ENCODE assay signal across 8 cellular contexts in genomic region chr3:177345049-177345972, GRCh38.
DNase-seq lines count a peak whose midpoint lies in the region; ATAC-seq and TF ChIP-seq lines count a peak whose summit lies in the region.

No MANE protein-coding gene starts in this region.

- BruUV-seq in A673 (replicated peaks; lab: Mats Ljungman, UMichigan): TSS peak; percentile 68

- H3K9ac ChIP-seq in mucosa of stomach (ENCODE audit: low read length): peak overlapping the region; percentile 52

- peaks cover 15% of the 10 kb centered on the region for H3K4me1 Mint-ChIP-seq in stimulated activated effector memory CD8-positive, alpha-beta T cell treated with anti-CD3 and anti-CD28 coated beads, Interleukin-12 subunit alpha, Interleukin-12 subunit beta, amount 100 ng/mL, for 72 hours

- H3K36me3 Mint-ChIP-seq in stimulated activated effector memory CD8-positive, alpha-beta T cell treated with anti-CD3 and anti-CD28 coated beads, Interleukin-12 subunit alpha, Interleukin-12 subunit beta, amount 100 ng/mL, for 72 hours: peaks cover 9% of the 10 kb centered on the region

- H3K4me3 Mint-ChIP-seq in stimulated activated effector memory CD8-positive, alpha-beta T cell treated with anti-CD3 and anti-CD28 coated beads, Interleukin-12 subunit alpha, Interleukin-12 subunit beta, amount 100 ng/mL, for 72 hours: peak overlapping the region; percentile 36

- no peak for TF ChIP-seq CTCF in A673 (conservative IDR thresholded peaks at IDR 0.05; ENCODE audit: low read depth, low read length)

- peak overlapping the region; percentile 81 for H3K27ac ChIP-seq in A673 (ENCODE audit: low read depth, low read length, poor library complexity, severe bottlenecking)
- peak overlapping the region; percentile 91 for H3K27ac ChIP-seq in epithelial cell of prostate

- H3K4me1 ChIP-seq in A673 (ENCODE audit: insufficient read depth, low read length, poor library complexity, severe bottlenecking) (peaks cover 70% of the 10 kb centered on the region), mucosa of stomach (ENCODE audit: control insufficient read depth, insufficient read depth, low read length) (peaks cover 59% of the 10 kb centered on the region)

- ATAC-seq in GM18868 (IDR thresholded peaks at IDR 0.05; ENCODE audit: unreplicated experiment) (peak; percentile 87), HG03280 (IDR thresholded peaks at IDR 0.05; ENCODE audit: unreplicated experiment) (peak; percentile 84)
- ATAC-seq in stimulated activated effector memory CD8-positive, alpha-beta T cell treated with anti-CD3 and anti-CD28 coated beads, Interleukin-12 subunit alpha, Interleukin-12 subunit beta, amount 100 ng/mL, for 72 hours: peak; percentile 95

- H3K4me3 ChIP-seq in A673 (ENCODE audit: low read depth, low read length, poor library complexity, severe bottlenecking): no peak overlapping the region
- H3K4me3 ChIP-seq in mucosa of stomach (ENCODE audit: low read length): no peak overlapping the region

- H3K9me3 ChIP-seq in A673 (ENCODE audit: low read depth, low read length, poor library complexity, severe bottlenecking) (no peaks in the 10 kb centered on the region), mucosa of stomach (ENCODE audit: control insufficient read depth, low read length) (no peaks in the 10 kb centered on the region)

- H3K27me3 ChIP-seq in A673 (replicated peaks; ENCODE audit: insufficient read depth, low read depth, low read length, poor library complexity): no peaks in the 10 kb centered on the region
- no peaks in the 10 kb centered on the region for H3K27me3 ChIP-seq in mucosa of stomach (ENCODE audit: control insufficient read depth, insufficient read depth, low read length)

- POLR2A ChIA-PET in A673 (lab: Charles Lee; ENCODE audit: low non-redundant PET): no interaction called here

- H3K9me3 Mint-ChIP-seq in stimulated activated effector memory CD8-positive, alpha-beta T cell treated with anti-CD3 and anti-CD28 coated beads, Interleukin-12 subunit alpha, Interleukin-12 subunit beta, amount 100 ng/mL, for 72 hours: no peaks in the 10 kb centered on the region

- H3K27ac Mint-ChIP-seq in stimulated activated effector memory CD8-positive, alpha-beta T cell treated with anti-CD3 and anti-CD28 coated beads, Interleukin-12 subunit alpha, Interleukin-12 subunit beta, amount 100 ng/mL, for 72 hours: peak overlapping the region; percentile 97

- intact Hi-C loops in A673 (cut with micrococcal nuclease; ENCODE audit: unreplicated experiment): no loop called here

- CTCF ChIA-PET in A673 (lab: Charles Lee): no interaction called here

- no peaks in the 10 kb centered on the region for H3K36me3 ChIP-seq in A673 (ENCODE audit: insufficient read depth, low read length, poor library complexity, severe bottlenecking)
- H3K36me3 ChIP-seq in mucosa of stomach (ENCODE audit: control insufficient read depth, insufficient read depth, low read length): no peaks in the 10 kb centered on the region

- DNase-seq in A673 (ENCODE audit: low spot score) (peak; percentile 97), NOMO-1 treated with DMSO at 0.1 percent for 48 hours (lab: John Stamatoyannopoulos, UW; ENCODE audit: unreplicated experiment) (peak; percentile 88), epithelial cell of prostate (ENCODE audit: low read depth, low spot score) (peak; percentile 74)
- peak; percentile 60 for DNase-seq in activated CD8-positive, alpha-beta memory T cell treated with anti-CD3 and anti-CD28 coated beads, Interleukin-2, amount 50 U/mL, for 4 hours
- DNase-seq in stimulated activated effector memory CD8-positive, alpha-beta T cell treated with anti-CD3 and anti-CD28 coated beads, Interleukin-12 subunit alpha, Interleukin-12 subunit beta, amount 100 ng/mL, for 72 hours (ENCODE audit: low spot score in 2 of 2): peak; percentile 32 to 77
